10 cellular contexts compared by ENCODE assay signal in genomic region chr7:30172451-30172850, GRCh38. TPM values are rescaled to one million over a fixed set of nuclear protein-coding genes. Genes with fewer than 3 reads are reported as not detected.
DNase-seq lines count a peak whose midpoint lies in the region; ATAC-seq and TF ChIP-seq lines count a peak whose summit lies in the region.
"Had no signal": no experiment of that assay in that cellular context is flagged by ENCODE, and none has a peak within 500 bp of the region (broad histone marks: within the 10 kb centered on the region; RNA-seq: fewer than 3 reads in every experiment).

No MANE protein-coding gene starts in this region.

- no peaks in the 10 kb centered on the region for H3K79me2 ChIP-seq in parathyroid adenoma

- H3K4me1 Mint-ChIP-seq in CD14-positive monocyte (peaks cover 72% of the 10 kb centered on the region), chondrocyte (ENCODE audit: low read depth) (peaks cover 63% of the 10 kb centered on the region)
- H3K4me1 Mint-ChIP-seq in stimulated activated naive CD8-positive, alpha-beta T cell treated with anti-CD3 and anti-CD28 coated beads, Interleukin-15, amount 100 ng/mL, for 72 hours: no peaks in the 10 kb centered on the region

- H2AFZ ChIP-seq in parathyroid adenoma: peak overlapping the region; percentile 11

- H3K9me3 Mint-ChIP-seq in CD14-positive monocyte (peaks cover 0 to 2% (median 0%) of the 10 kb centered on the region in 7 donors), chondrocyte (ENCODE audit: low read depth) (no peaks in the 10 kb centered on the region)
- no peaks in the 10 kb centered on the region for H3K9me3 Mint-ChIP-seq in stimulated activated naive CD8-positive, alpha-beta T cell treated with anti-CD3 and anti-CD28 coated beads, Interleukin-15, amount 100 ng/mL, for 72 hours
- H3K9me3 Mint-ChIP-seq: naive thymus-derived CD8-positive, alpha-beta T cell had no signal

- DNase-seq in CD14-positive monocyte (ENCODE audit: low spot score) (no peak), HT1080 (ENCODE audit: low read depth) (peak; percentile 35), chondrocyte (ENCODE audit: low spot score) (no peak), HUDEP-2 (lab: John Stamatoyannopoulos, UW; ENCODE audit: unreplicated experiment in 76 of 76) (no peak)
- DNase-seq in activated CD4-positive, CD25-positive, alpha-beta regulatory T cell (lab: John Stamatoyannopoulos, UW): no peak
- no peak for DNase-seq in stimulated activated naive CD8-positive, alpha-beta T cell treated with anti-CD3 and anti-CD28 coated beads, Interleukin-15, amount 100 ng/mL, for 72 hours
- DNase-seq: naive thymus-derived CD8-positive, alpha-beta T cell; stimulated activated CD4-positive, alpha-beta T cell treated with anti-CD3 and anti-CD28 coated beads, Interleukin-2, amount 100 ng/mL, for 48 hours had no signal

- H3K4me3 Mint-ChIP-seq in CD14-positive monocyte: no peak overlapping the region
- H3K4me3 Mint-ChIP-seq in chondrocyte (ENCODE audit: unreplicated experiment): no peak overlapping the region
- no peak overlapping the region for H3K4me3 Mint-ChIP-seq in stimulated activated naive CD8-positive, alpha-beta T cell treated with anti-CD3 and anti-CD28 coated beads, Interleukin-15, amount 100 ng/mL, for 72 hours
- H3K4me3 Mint-ChIP-seq: naive thymus-derived CD8-positive, alpha-beta T cell had no signal

- H3K36me3 ChIP-seq in parathyroid adenoma (ENCODE audit: control insufficient read depth, insufficient read depth, low read length): no peaks in the 10 kb centered on the region

- intact Hi-C loops in CD14-positive monocyte (cut with micrococcal nuclease): no loop called here

- H3K27me3 ChIP-seq in parathyroid adenoma (ENCODE audit: control insufficient read depth, insufficient read depth, low read length): no peaks in the 10 kb centered on the region

- H3K9ac ChIP-seq in parathyroid adenoma: no peak overlapping the region

- no peak overlapping the region for H3K27ac ChIP-seq in parathyroid adenoma

- no peaks in the 10 kb centered on the region for H3K9me3 ChIP-seq in parathyroid adenoma (ENCODE audit: control insufficient read depth, low read length)

- H3K27ac Mint-ChIP-seq in CD14-positive monocyte (peak overlapping the region in 4 of 7 donors; percentile 1 to 81 (median 43)), chondrocyte (ENCODE audit: unreplicated experiment) (peak overlapping the region; percentile 93)
- H3K27ac Mint-ChIP-seq in stimulated activated naive CD8-positive, alpha-beta T cell treated with anti-CD3 and anti-CD28 coated beads, Interleukin-15, amount 100 ng/mL, for 72 hours: no peak overlapping the region

- H3K27me3 Mint-ChIP-seq in CD14-positive monocyte (ENCODE audit: low read depth in 3 of 3): peaks cover 0 to 1% (median 0%) of the 10 kb centered on the region in 3 donors
- H3K27me3 Mint-ChIP-seq in chondrocyte (ENCODE audit: low read depth): no peaks in the 10 kb centered on the region
- no peaks in the 10 kb centered on the region for H3K27me3 Mint-ChIP-seq in stimulated activated naive CD8-positive, alpha-beta T cell treated with anti-CD3 and anti-CD28 coated beads, Interleukin-15, amount 100 ng/mL, for 72 hours

- no peak overlapping the region for H3K4me3 ChIP-seq in parathyroid adenoma (ENCODE audit: low read depth, low read length)

- TF ChIP-seq CTCF in CD14-positive monocyte (IDR thresholded peaks at IDR 0.05): no peak
- TF ChIP-seq CTCF in chondrocyte (IDR thresholded peaks at IDR 0.05): no peak
- no peak for TF ChIP-seq CTCF in parathyroid adenoma (IDR thresholded peaks at IDR 0.05)

- H3K4me2 ChIP-seq in parathyroid adenoma (ENCODE audit: low read length): no peak overlapping the region

- H3K4me1 ChIP-seq in parathyroid adenoma: no peaks in the 10 kb centered on the region

- H3K36me3 Mint-ChIP-seq in CD14-positive monocyte (peaks cover 0 to 14% of the 10 kb centered on the region in 2 donors), chondrocyte (ENCODE audit: low read depth) (peaks cover 3% of the 10 kb centered on the region)
- H3K36me3 Mint-ChIP-seq: naive thymus-derived CD8-positive, alpha-beta T cell had no signal

- ATAC-seq in HG02588 (IDR thresholded peaks at IDR 0.05; ENCODE audit: unreplicated experiment): no peak
- ATAC-seq in stimulated activated naive CD8-positive, alpha-beta T cell treated with anti-CD3 and anti-CD28 coated beads, Interleukin-15, amount 100 ng/mL, for 72 hours: no peak
- ATAC-seq: naive thymus-derived CD8-positive, alpha-beta T cell had no signal

RNA-seq across cellular contexts. Expression of gene MTURN, which starts 37.7 kb away (rescaled TPM):
- 1 to 10 TPM; 5.9 to 7.5 TPM for polyA plus RNA-seq in CD14-positive monocyte
- 2.4 and 2.9 TPM in 2 replicates for total RNA-seq in HT1080 (2014; rRNA removed; shearing (Covaris generic))
- 4.3 and 5.6 TPM in 2 replicates for polyA plus RNA-seq in HT1080 (2015; cell fraction: cytosol; rRNA removed)
- polyA plus RNA-seq in HT1080 (2015; cell fraction: nucleus; rRNA removed): 5.5 and 8.8 TPM in 2 replicates
- total RNA-seq in chondrocyte: 14.9 to 19.8 TPM (median 15.7 TPM) in 3 replicates

Comparison
In these comparisons a context has a peak if more than half of its experiments do, and no peak if none do; other contexts are left out.
1. H3K27ac Mint-ChIP-seq: peak in CD14-positive monocyte (4 of 7) and chondrocyte (single experiment); none in stimulated activated naive CD8-positive, alpha-beta T cell treated with anti-CD3 and anti-CD28 coated beads, Interleukin-15, amount 100 ng/mL, for 72 hours (0 of 2).